22 cellular contexts compared by ENCODE assay signal in genomic region chr3:25568525-25569078, GRCh38.
DNase-seq lines count a peak whose midpoint lies in the region; ATAC-seq and TF ChIP-seq lines count a peak whose summit lies in the region.
"Had no signal": no experiment of that assay in that cellular context is flagged by ENCODE, and none has a peak within 500 bp of the region (broad histone marks: within the 10 kb centered on the region; RNA-seq: fewer than 3 reads in every experiment).

No MANE protein-coding gene starts in this region.

- TF ChIP-seq CTCF in endodermal cell (conservative IDR thresholded peaks at IDR 0.05), result no peak
- TF ChIP-seq CTCF in heart right ventricle (IDR thresholded peaks at IDR 0.05), result no peak
- no peak for TF ChIP-seq CTCF in nephron progenitor cell (IDR thresholded peaks at IDR 0.05)
- TF ChIP-seq CTCF in WTC11 (IDR thresholded peaks at IDR 0.05), result no peak

- H3K36me3 Mint-ChIP-seq in endodermal cell (ENCODE audit: low read depth) (peaks cover 44% of the 10 kb centered on the region), nephron progenitor cell (ENCODE audit: low read depth) (peaks cover 9% of the 10 kb centered on the region), WTC11 (no peaks in the 10 kb centered on the region)

- no peaks in the 10 kb centered on the region for H3K27me3 ChIP-seq in BLaER1
- H3K27me3 ChIP-seq in endodermal cell (ENCODE audit: control insufficient read depth, insufficient read depth, low read length, poor library complexity, severe bottlenecking), result no peaks in the 10 kb centered on the region
- no peaks in the 10 kb centered on the region for H3K27me3 ChIP-seq in heart right ventricle
- H3K27me3 ChIP-seq: SJCRH30 had no signal

- H3K9me3 Mint-ChIP-seq in endodermal cell (no peaks in the 10 kb centered on the region), nephron progenitor cell (no peaks in the 10 kb centered on the region), WTC11 (no peaks in the 10 kb centered on the region)
- H3K9me3 Mint-ChIP-seq: CD4-positive, alpha-beta T cell; H9; IgD-negative memory B cell had no signal

- DNase-seq in endodermal cell (no peak), heart right ventricle (peak in 1 of 2 donors; percentile 39), nephron progenitor cell (no peak), NCI-H1105 (lab: John Stamatoyannopoulos, UW) (no peak), WTC11 (ENCODE audit: low spot score) (no peak), ureter (ENCODE audit: low spot score) (no peak)
- DNase-seq: Calu3; CD4-positive, alpha-beta T cell; EL; H9; MM.1S; NCI-H1092; NCI-H2081; NCI-H510A; NCI-H774; SJCRH30 had no signal

- H3K27ac Mint-ChIP-seq in endodermal cell (peak overlapping the region; percentile 48), nephron progenitor cell (no peak overlapping the region), WTC11 (no peak overlapping the region)
- H3K27ac Mint-ChIP-seq: CD4-positive, alpha-beta T cell; H9; IgD-negative memory B cell had no signal

- ATAC-seq in heart right ventricle (peak in 7 of 8 donors; percentile 10 to 90 (median 31)), GM18873 (IDR thresholded peaks at IDR 0.05; ENCODE audit: low FRiP score, unreplicated experiment) (no peak), WTC11 (no peak)
- ATAC-seq: GM12878 had no signal

- WGBS in endodermal cell (ENCODE audit: insufficient coverage in 1 of 2, insufficient read length in 1 of 2), 2 experiments, result 92 to 93% methylated on average over 3 to 10 of the region's 10 CpGs
- 72 to 80% methylated on average over 10 of the region's 10 CpGs for WGBS in heart right ventricle, 2 donors

- CTCF ChIA-PET in WTC11 (lab: Charles Lee), result interaction anchor here (0.9 kb wide), 2 partner anchors 19 to 36 kb away, joined by 3 read pairs; no protein-coding TSS in a partner anchor

- no peaks in the 10 kb centered on the region for H3K4me1 Mint-ChIP-seq in endodermal cell
- H3K4me1 Mint-ChIP-seq in nephron progenitor cell, result peaks cover 45% of the 10 kb centered on the region
- H3K4me1 Mint-ChIP-seq in WTC11, result peaks cover 7% of the 10 kb centered on the region
- H3K4me1 Mint-ChIP-seq: IgD-negative memory B cell had no signal

- POLR2A ChIA-PET in WTC11 (lab: Charles Lee), result no interaction called here

- H4K20me1 ChIP-seq in BLaER1, result no peaks in the 10 kb centered on the region

- no peak overlapping the region for H3K4me3 ChIP-seq in BLaER1
- no peak overlapping the region for H3K4me3 ChIP-seq in endodermal cell (ENCODE audit: low read length)
- H3K4me3 ChIP-seq in heart right ventricle, result no peak overlapping the region
- H3K4me3 ChIP-seq: GM12878, SJCRH30 had no signal

- H3K4me1 ChIP-seq in BLaER1 (peaks cover 34% of the 10 kb centered on the region), endodermal cell (ENCODE audit: control insufficient read depth, insufficient read depth, low read length) (no peaks in the 10 kb centered on the region), heart right ventricle (peaks cover 5 to 36% (median 15%) of the 10 kb centered on the region in 9 donors)

- peak overlapping the region; percentile 52 for H3K4me2 ChIP-seq in BLaER1

- intact Hi-C loops in heart right ventricle (cut with DNase I), result no loop called here

- H3K9ac ChIP-seq in BLaER1 (no peak overlapping the region), endodermal cell (ENCODE audit: extremely low read depth, low read length, poor library complexity, severe bottlenecking) (no peak overlapping the region)

- H3K36me3 ChIP-seq in BLaER1 (no peaks in the 10 kb centered on the region), endodermal cell (ENCODE audit: control insufficient read depth, insufficient read depth, low read length) (peaks cover 44% of the 10 kb centered on the region), heart right ventricle (peaks cover 0 to 23% (median 0%) of the 10 kb centered on the region in 9 donors)
- H3K36me3 ChIP-seq: SJCRH30 had no signal

- H3K27me3 Mint-ChIP-seq in endodermal cell (ENCODE audit: insufficient read depth) (no peaks in the 10 kb centered on the region), nephron progenitor cell (ENCODE audit: low read depth, poor library complexity) (peaks cover 1% of the 10 kb centered on the region), WTC11 (ENCODE audit: low read depth) (no peaks in the 10 kb centered on the region)
- H3K27me3 Mint-ChIP-seq: CD4-positive, alpha-beta T cell had no signal

- H3K4me3 Mint-ChIP-seq in endodermal cell (no peak overlapping the region), nephron progenitor cell (peak overlapping the region; percentile 6), WTC11 (no peak overlapping the region)
- H3K4me3 Mint-ChIP-seq: CD4-positive, alpha-beta T cell; H9 had no signal

- H3K27ac ChIP-seq in BLaER1 (no peak overlapping the region), endodermal cell (ENCODE audit: low read depth, low read length) (no peak overlapping the region), heart right ventricle (peak overlapping the region in 5 of 10 donors; percentile 9 to 63 (median 28))
- H3K27ac ChIP-seq: 22Rv1, RWPE1, SJCRH30 had no signal

- no peaks in the 10 kb centered on the region for H3K9me3 ChIP-seq in BLaER1
- H3K9me3 ChIP-seq in endodermal cell (ENCODE audit: control insufficient read depth, low read length), result no peaks in the 10 kb centered on the region
- H3K9me3 ChIP-seq in heart right ventricle, result no peaks in the 10 kb centered on the region
- H3K9me3 ChIP-seq: SJCRH30 had no signal

TF ChIP-seq in WTC11, 78 proteins besides CTCF, POLR2A, EP300 and RAD21:
- no peak for TF ChIP-seq NFYB (CRISPR knock-in tag; conservative IDR thresholded peaks at IDR 0.05; ENCODE audit: low read depth)

Comparison
In these comparisons a context has a peak if more than half of its experiments do, and no peak if none do; other contexts are left out.
1. ATAC-seq: peak in heart right ventricle (7 of 8); none in GM18873 (single experiment) and WTC11 (single experiment).